Comparison of ENCODE assay signal across 8 cellular contexts in the genomic region with DNA sequence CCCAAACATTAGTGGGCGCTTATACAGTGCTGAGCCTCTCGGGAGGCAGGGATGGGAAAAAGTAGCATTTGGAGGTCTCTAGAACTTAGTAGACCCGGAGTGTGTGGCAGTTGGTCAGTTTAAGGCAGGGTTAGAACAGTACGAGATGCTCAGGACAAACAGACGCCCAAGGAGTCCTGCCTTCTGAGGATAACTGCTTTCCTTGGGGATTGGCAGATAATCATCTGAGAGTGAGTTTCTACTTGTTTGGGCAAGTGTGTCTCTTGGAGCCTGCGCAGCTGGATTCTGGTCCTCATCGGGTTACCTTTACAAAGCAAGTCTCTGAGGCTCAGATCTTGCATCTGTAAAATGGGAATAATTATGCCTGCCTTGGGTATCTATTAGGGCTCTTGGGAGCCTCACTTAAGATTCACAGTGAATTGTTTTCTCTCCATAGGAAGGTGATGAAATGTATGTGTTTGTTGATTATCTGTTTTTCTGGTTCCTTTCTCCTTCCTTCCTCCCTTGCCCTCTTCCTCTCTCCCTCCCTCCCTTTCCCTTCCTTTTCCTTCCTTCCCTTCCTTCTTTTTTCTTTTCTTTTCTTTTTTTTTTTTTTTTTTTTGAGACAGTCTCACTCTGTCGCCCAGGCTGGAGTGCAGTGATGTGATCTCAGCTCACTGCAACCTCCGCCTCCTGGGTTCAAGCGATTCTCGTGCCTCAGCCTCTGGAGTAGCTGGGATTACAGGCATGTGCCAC. TPM values are rescaled to one million over a fixed set of nuclear protein-coding genes. Genes with fewer than 3 reads are reported as not detected.
DNase-seq lines count a peak whose midpoint lies in the region; ATAC-seq and TF ChIP-seq lines count a peak whose summit lies in the region.

No MANE protein-coding gene starts in this region.

- H3K4me3 Mint-ChIP-seq in CD14-positive monocyte, result peak overlapping the region; percentile 88 to 91
- H3K4me3 Mint-ChIP-seq in nephron progenitor cell, result peak overlapping the region; percentile 98

- H3K27me3 Mint-ChIP-seq in CD14-positive monocyte (ENCODE audit: low read depth in 3 of 3), result no peaks in the 10 kb centered on the region
- no peaks in the 10 kb centered on the region for H3K27me3 Mint-ChIP-seq in nephron progenitor cell (ENCODE audit: low read depth, poor library complexity)

- no peak for TF ChIP-seq CTCF in CD14-positive monocyte (IDR thresholded peaks at IDR 0.05)
- no peak for TF ChIP-seq CTCF in NB4 (IDR thresholded peaks at IDR 0.05; ENCODE audit: low read depth, low read length)
- TF ChIP-seq CTCF in coronary artery (IDR thresholded peaks at IDR 0.05), result no peak
- no peak for TF ChIP-seq CTCF in nephron progenitor cell (IDR thresholded peaks at IDR 0.05)

- H3K36me3 Mint-ChIP-seq in CD14-positive monocyte (peaks cover 0 to 3% of the 10 kb centered on the region in 2 donors), nephron progenitor cell (ENCODE audit: low read depth) (peaks cover 13% of the 10 kb centered on the region)

- H3K27ac Mint-ChIP-seq in CD14-positive monocyte (peak overlapping the region in 6 of 7 donors; percentile 78 to 91 (median 84)), nephron progenitor cell (peak overlapping the region; percentile 97)

- intact Hi-C loops in CD14-positive monocyte (cut with micrococcal nuclease), result loop anchor here in 1 of 2 donors (2.0 kb wide), 1 partner anchor 23 kb away; no protein-coding TSS in a partner anchor

- no peaks in the 10 kb centered on the region for H3K9me3 Mint-ChIP-seq in CD14-positive monocyte
- no peaks in the 10 kb centered on the region for H3K9me3 Mint-ChIP-seq in nephron progenitor cell

- H3K4me1 Mint-ChIP-seq in CD14-positive monocyte (peaks cover 62% of the 10 kb centered on the region), nephron progenitor cell (peaks cover 71% of the 10 kb centered on the region)

- TF ChIP-seq POLR2A in NB4 (IDR thresholded peaks at IDR 0.05; ENCODE audit: extremely low read depth, insufficient read length), result no peak

- no peak for ATAC-seq in GM21723 (IDR thresholded peaks at IDR 0.05; ENCODE audit: unreplicated experiment)
- no peak for ATAC-seq in HG03108 (IDR thresholded peaks at IDR 0.05; ENCODE audit: unreplicated experiment)

- H3K4me3 ChIP-seq in NB4 (ENCODE audit: low read depth, low read length) (peak overlapping the region; percentile 91), coronary artery (peak overlapping the region; percentile 93)

- no peak for DNase-seq in CD14-positive monocyte (ENCODE audit: low spot score)
- no peak for DNase-seq in NB4 (ENCODE audit: low read depth)
- no peak for DNase-seq in coronary artery (ENCODE audit: low spot score)
- DNase-seq in nephron progenitor cell, result no peak
- no peak for DNase-seq in LoVo (ENCODE audit: low spot score)
- DNase-seq in DMS79 (lab: John Stamatoyannopoulos, UW), result no peak

- H3K27ac ChIP-seq in coronary artery, result peak overlapping the region; percentile 95 to 99

RNA-seq across cellular contexts. Expression of a gene that starts 2.0 kb away (rescaled TPM):
- polyA plus RNA-seq in CD14-positive monocyte, result 1 to 10 TPM; 2.8 to 8.6 TPM
